Comparison of ENCODE assay signal across 12 cellular contexts in the genomic region with DNA sequence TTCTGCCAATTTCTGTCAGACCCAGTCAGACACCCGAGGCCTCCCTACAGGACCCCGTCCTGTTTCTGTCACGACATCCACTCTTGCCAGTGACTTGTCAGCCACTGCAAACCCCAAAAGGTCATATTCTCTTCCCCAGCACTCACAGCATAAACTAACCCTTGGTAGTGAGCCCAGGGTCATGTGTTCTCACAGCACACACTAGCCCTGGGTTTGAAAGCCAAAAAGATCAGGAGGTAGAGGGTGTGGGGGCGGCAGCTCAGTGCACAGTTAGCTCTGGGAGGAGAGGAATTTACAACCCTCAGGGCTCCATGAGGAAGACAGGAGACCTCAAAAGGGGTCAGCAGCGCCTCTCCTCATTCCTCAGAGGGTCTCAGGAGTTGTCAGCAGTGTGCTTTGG. TPM values are rescaled to one million over a fixed set of nuclear protein-coding genes. Genes with fewer than 3 reads are reported as not detected.
DNase-seq lines count a peak whose midpoint lies in the region; ATAC-seq and FAIRE-seq lines count a peak whose summit lies in the region.
"Had no signal": no experiment of that assay in that cellular context is flagged by ENCODE, and none has a peak within 500 bp of the region (broad histone marks: within the 10 kb centered on the region; RNA-seq: fewer than 3 reads in every experiment).

No MANE protein-coding gene starts in this region.

- DNase-seq in M059J (ENCODE audit: low read depth) (peak; percentile 29), stromal cell of bone marrow (ENCODE audit: low read depth) (peak; percentile 92), NCI-H1092 (lab: John Stamatoyannopoulos, UW) (no peak), RCC 7860 (ENCODE audit: low spot score) (no peak), NCI-H524 treated with DMSO at 0.1 percent for 48 hours (lab: John Stamatoyannopoulos, UW) (no peak)
- DNase-seq: activated T-cell treated with anti-CD3 and anti-CD28 coated beads, Interleukin-2, amount 50 U/mL, for 1 hour; DMS153; NCI-H774 had no signal

- no peak overlapping the region for H3K9ac ChIP-seq in muscle layer of colon (ENCODE audit: low read length)

- no peaks in the 10 kb centered on the region for H3K36me3 Mint-ChIP-seq in dendritic cell treated with granulocyte-macrophage colony-stimulating factor and Interleukin-4, amounts not matched to agents 40 ng/mL and 50 ng/mL, for 4 days (ENCODE audit: low read depth)

- no peak for ATAC-seq in GM19397 (IDR thresholded peaks at IDR 0.05; ENCODE audit: unreplicated experiment)

- H3K9me3 Mint-ChIP-seq in dendritic cell treated with granulocyte-macrophage colony-stimulating factor and Interleukin-4, amounts not matched to agents 40 ng/mL and 50 ng/mL, for 4 days = peaks cover 19% of the 10 kb centered on the region

- H3K27me3 ChIP-seq in muscle layer of colon (ENCODE audit: control insufficient read depth in 1 of 2, insufficient read depth in 2 of 2, low read length in 2 of 2) = no peaks in the 10 kb centered on the region

- intact Hi-C loops in dendritic cell treated with granulocyte-macrophage colony-stimulating factor and Interleukin-4, amounts not matched to agents 40 ng/mL and 50 ng/mL, for 4 days (cut with micrococcal nuclease) = loop anchor here (1.0 kb wide), 1 partner anchor 31 kb away; no protein-coding TSS in a partner anchor

- peaks cover 2% of the 10 kb centered on the region for H3K27me3 Mint-ChIP-seq in dendritic cell treated with granulocyte-macrophage colony-stimulating factor and Interleukin-4, amounts not matched to agents 40 ng/mL and 50 ng/mL, for 4 days

- H3K36me3 ChIP-seq in muscle layer of colon (ENCODE audit: insufficient read depth, low read length) = no peaks in the 10 kb centered on the region

- H3K4me3 Mint-ChIP-seq in dendritic cell treated with granulocyte-macrophage colony-stimulating factor and Interleukin-4, amounts not matched to agents 40 ng/mL and 50 ng/mL, for 4 days = no peak overlapping the region
- H3K4me3 Mint-ChIP-seq: T-helper 2 cell treated with Interferon-gamma antibody and Interleukin-4, amounts not matched to agents 5 μg/mL and 100 μg/mL, for 36 hours had no signal

- H3K4me3 ChIP-seq in muscle layer of colon (ENCODE audit: low read depth in 1 of 2, low read length in 2 of 2) = no peak overlapping the region

- H3K27ac ChIP-seq in muscle layer of colon (ENCODE audit: low read depth, low read length) = peak overlapping the region; percentile 10

- no peaks in the 10 kb centered on the region for H3K9me3 ChIP-seq in muscle layer of colon (ENCODE audit: low read length)

- FAIRE-seq in RCC 7860 (lab: Jason Lieb, UNC) = no peak

- H3K27ac Mint-ChIP-seq in dendritic cell treated with granulocyte-macrophage colony-stimulating factor and Interleukin-4, amounts not matched to agents 40 ng/mL and 50 ng/mL, for 4 days = peak overlapping the region; percentile 12
- H3K27ac Mint-ChIP-seq: T-helper 2 cell treated with Interferon-gamma antibody and Interleukin-4, amounts not matched to agents 5 μg/mL and 100 μg/mL, for 36 hours had no signal

- H3K4me1 ChIP-seq in muscle layer of colon (ENCODE audit: insufficient read depth, low read length) = peaks cover 8% of the 10 kb centered on the region

- peaks cover 28% of the 10 kb centered on the region for H3K4me1 Mint-ChIP-seq in dendritic cell treated with granulocyte-macrophage colony-stimulating factor and Interleukin-4, amounts not matched to agents 40 ng/mL and 50 ng/mL, for 4 days (ENCODE audit: low read depth)

RNA-seq across cellular contexts. Expression of gene SNX9, which starts 9.9 kb away (rescaled TPM):
- 23.0 and 37.8 TPM in 2 replicates for total RNA-seq in M059J (2014; rRNA removed; shearing (Covaris generic))

Comparison
In these comparisons a context has a peak if more than half of its experiments do, and no peak if none do; other contexts are left out.
1. DNase-seq: peak in M059J (single experiment) and stromal cell of bone marrow (single experiment); none in NCI-H1092 (single experiment), RCC 7860 (single experiment) and NCI-H524 treated with DMSO at 0.1 percent for 48 hours (single experiment).